In the genomic region with DNA sequence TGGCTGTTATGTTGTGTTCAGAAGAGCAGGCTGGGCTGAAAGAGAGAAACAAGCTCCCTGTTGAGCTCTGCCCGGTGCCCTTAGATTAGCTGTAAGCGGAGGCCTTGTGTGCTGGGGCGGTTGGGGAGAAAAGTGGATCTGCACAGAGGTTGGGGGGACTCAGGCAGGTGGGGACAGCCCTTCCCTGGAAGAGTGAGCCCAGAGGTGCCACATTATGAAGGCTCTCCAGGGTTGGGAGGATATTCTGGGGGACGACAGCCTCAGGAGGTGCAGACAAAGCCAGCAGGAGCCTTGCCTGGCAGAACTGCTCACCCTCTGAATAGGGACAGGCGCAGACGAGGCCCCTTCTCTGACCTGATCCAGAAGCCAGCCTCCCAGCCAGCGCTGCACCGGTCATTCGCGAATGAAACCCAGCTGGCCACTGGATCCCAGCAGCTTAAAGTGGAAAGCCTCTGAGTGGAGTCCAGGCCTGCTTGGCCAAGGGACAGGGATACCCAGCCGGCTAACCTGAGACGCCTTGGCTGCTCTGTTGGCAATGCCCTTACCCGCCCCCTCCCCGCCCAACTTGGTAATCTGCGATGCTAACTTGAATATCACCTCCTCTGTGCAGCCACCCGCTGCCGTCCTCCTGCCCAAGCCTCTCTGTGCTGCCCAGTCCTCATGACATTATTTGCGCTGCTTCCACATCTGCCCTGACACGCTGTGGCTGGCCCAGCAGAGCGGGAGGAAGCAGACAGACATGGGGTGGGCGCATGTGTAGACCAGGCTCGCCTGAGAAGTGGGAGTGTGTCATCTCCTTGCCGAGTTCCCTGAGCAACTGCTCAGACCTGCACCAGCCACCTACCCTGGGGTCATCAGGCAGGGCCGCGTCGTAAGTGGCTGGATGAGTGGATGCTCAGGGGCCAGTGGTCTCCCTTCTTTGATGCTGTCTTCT, we compare ENCODE assay signal across 10 cellular contexts. TPM values are rescaled to one million over a fixed set of nuclear protein-coding genes. Genes with fewer than 3 reads are reported as not detected.
DNase-seq lines count a peak whose midpoint lies in the region; ATAC-seq and TF ChIP-seq lines count a peak whose summit lies in the region.
"Had no signal": no experiment of that assay in that cellular context is flagged by ENCODE, and none has a peak within 500 bp of the region (broad histone marks: within the 10 kb centered on the region; RNA-seq: fewer than 3 reads in every experiment).

No MANE protein-coding gene starts in this region.

- peaks cover 35 to 36% of the 10 kb centered on the region in 2 experiments for H3K4me1 Mint-ChIP-seq in H9
- H3K4me1 Mint-ChIP-seq in stimulated activated naive B cell treated with anti-CD40 and anti-IgM and Interleukin-4, amounts not matched to agents 10 μg/mL and 1 μg/mL and 100 μg/mL, for 72 hours: peaks cover 61 to 87% of the 10 kb centered on the region in 2 donors

- H3K23me2 ChIP-seq in H9 (ENCODE audit: insufficient read length, low read depth, low read length, poor library complexity, severe bottlenecking): peaks cover 6% of the 10 kb centered on the region

- no CpG with 5 or more reads among the region's 26 CpGs for WGBS in H9 (ENCODE audit: extremely low coverage, insufficient read length, low lambda C conversion rate)

- no peak overlapping the region for H3K23ac ChIP-seq in H9 (ENCODE audit: insufficient read length, low read depth, low read length)

- H3K27me3 ChIP-seq in H9 (ENCODE audit: insufficient read depth, low read length) (peaks cover 10% of the 10 kb centered on the region), ascending aorta (no peaks in the 10 kb centered on the region), layer of hippocampus (ENCODE audit: control insufficient read depth, insufficient read depth, low read length) (no peaks in the 10 kb centered on the region)

- H2BK5ac ChIP-seq in H9 (ENCODE audit: insufficient read length, low read length): no peak overlapping the region

- H3K27ac ChIP-seq in H9 (ENCODE audit: insufficient read length, low read depth, low read length) (no peak overlapping the region), ascending aorta (peak overlapping the region; percentile 79 to 82), layer of hippocampus (ENCODE audit: low read depth, low read length) (peak overlapping the region; percentile 99)
- H3K27ac ChIP-seq: HL-60 had no signal

- H3K4me1 ChIP-seq in H9 (ENCODE audit: insufficient read depth, low read length): peaks cover 3% of the 10 kb centered on the region; the same call in 1 of the 2 replicates
- peaks cover 3 to 24% of the 10 kb centered on the region in 2 donors for H3K4me1 ChIP-seq in ascending aorta

- H2AFZ ChIP-seq in H9 (ENCODE audit: low read length): no peak overlapping the region

- H3K79me2 ChIP-seq in H9 (ENCODE audit: insufficient read depth, low read length): no peaks in the 10 kb centered on the region; the same call in 1 of the 2 replicates

- H2BK12ac ChIP-seq in H9 (ENCODE audit: insufficient read length, low read depth, low read length): no peak overlapping the region

- peaks cover 0 to 4% (median 2%) of the 10 kb centered on the region in 3 experiments; a peak in 3 of 7 replicates for H3K36me3 Mint-ChIP-seq in H9 (ENCODE audit: insufficient read depth in 1 of 3, low read depth in 3 of 3)
- H3K36me3 Mint-ChIP-seq in stimulated activated naive B cell treated with anti-CD40 and anti-IgM and Interleukin-4, amounts not matched to agents 10 μg/mL and 1 μg/mL and 100 μg/mL, for 72 hours: peaks cover 15 to 23% of the 10 kb centered on the region in 2 donors

- H3K9me3 Mint-ChIP-seq in H9: peaks cover 2 to 3% of the 10 kb centered on the region in 2 experiments; a peak in 1 of 5 replicates
- H3K9me3 Mint-ChIP-seq in stimulated activated naive B cell treated with anti-CD40 and anti-IgM and Interleukin-4, amounts not matched to agents 10 μg/mL and 1 μg/mL and 100 μg/mL, for 72 hours: no peaks in the 10 kb centered on the region

- no peak overlapping the region for H4K91ac ChIP-seq in H9 (ENCODE audit: insufficient read length, low read depth, low read length)

- H2BK20ac ChIP-seq in H9 (ENCODE audit: low read depth, low read length, poor library complexity, severe bottlenecking): no peak overlapping the region

- no peaks in the 10 kb centered on the region for H4K20me1 ChIP-seq in H9 (ENCODE audit: control insufficient read depth, insufficient read depth, insufficient read length)

- no peak overlapping the region for H3K4ac ChIP-seq in H9 (ENCODE audit: low read depth, low read length)

- no peaks in the 10 kb centered on the region for H3K79me1 ChIP-seq in H9 (ENCODE audit: insufficient read depth, low read depth, low read length, poor library complexity, severe bottlenecking)

- no peak overlapping the region for H2BK120ac ChIP-seq in H9 (ENCODE audit: low read depth, low read length, poor library complexity, severe bottlenecking)

- ATAC-seq in stimulated activated naive B cell treated with anti-CD40 and anti-IgM and Interleukin-4, amounts not matched to agents 10 μg/mL and 1 μg/mL and 100 μg/mL, for 72 hours (replicated peaks): no peak
- no peak for ATAC-seq in HG03039 (IDR thresholded peaks at IDR 0.05; ENCODE audit: unreplicated experiment)
- no peak for ATAC-seq in HG03045 (IDR thresholded peaks at IDR 0.05; ENCODE audit: unreplicated experiment)
- ATAC-seq in GM18873 (IDR thresholded peaks at IDR 0.05; ENCODE audit: low FRiP score, unreplicated experiment): no peak

- TF ChIP-seq CTCF in H9 (conservative IDR thresholded peaks at IDR 0.05) (no peak), ascending aorta (IDR thresholded peaks at IDR 0.05) (no peak)

- no peak overlapping the region for H2BK15ac ChIP-seq in H9 (ENCODE audit: low read depth, low read length)

- intact Hi-C loops in ascending aorta (cut with DNase I): no loop called here

- no peak overlapping the region for H3K9ac ChIP-seq in H9 (ENCODE audit: extremely low read depth, insufficient read length, low read length)

- no peak overlapping the region for H3K4me2 ChIP-seq in H9 (ENCODE audit: insufficient read depth, insufficient read length, low read length)

- no peak overlapping the region for H3K56ac ChIP-seq in H9 (ENCODE audit: insufficient read length, low read depth, low read length)

- H3K14ac ChIP-seq in H9 (ENCODE audit: insufficient read depth, low read length): no peak overlapping the region

- DNase-seq in H9 (peak; percentile 32), ascending aorta (ENCODE audit: low spot score in 2 of 2) (peak in 1 of 2 donors; percentile 33), mucosa of gallbladder (ENCODE audit: low spot score) (no peak)
- DNase-seq in stimulated activated naive B cell treated with anti-CD40 and anti-IgM and Interleukin-4, amounts not matched to agents 10 μg/mL and 1 μg/mL and 100 μg/mL, for 72 hours: no peak
- DNase-seq: activated CD4-positive, alpha-beta T cell treated with anti-CD3 and anti-CD28 coated beads, Interleukin-2, amount 50 U/mL, for 4 hours had no signal

- H4K8ac ChIP-seq in H9 (replicated peaks; ENCODE audit: insufficient read length, low read depth, low read length): no peak overlapping the region

- H3K27ac Mint-ChIP-seq in H9: no peak overlapping the region; a peak in 1 of 7 replicates
- H3K27ac Mint-ChIP-seq in stimulated activated naive B cell treated with anti-CD40 and anti-IgM and Interleukin-4, amounts not matched to agents 10 μg/mL and 1 μg/mL and 100 μg/mL, for 72 hours: peak overlapping the region; percentile 79

- no peak overlapping the region for H3K4me3 ChIP-seq in ascending aorta

- H3K18ac ChIP-seq in H9 (ENCODE audit: insufficient read length, low read depth, low read length): peak overlapping the region; percentile 41

- no peak overlapping the region for H4K5ac ChIP-seq in H9 (ENCODE audit: insufficient read length, low read depth, low read length)

- H2AK5ac ChIP-seq in H9 (ENCODE audit: insufficient read length, low read length): no peak overlapping the region

- no peaks in the 10 kb centered on the region for H3K36me3 ChIP-seq in ascending aorta

- no peaks in the 10 kb centered on the region for H3K9me3 ChIP-seq in H9 (ENCODE audit: control insufficient read depth, low read depth, low read length)
- H3K9me3 ChIP-seq in ascending aorta: no peaks in the 10 kb centered on the region

- H3K4me3 Mint-ChIP-seq in H9: no peak overlapping the region
- H3K4me3 Mint-ChIP-seq in stimulated activated naive B cell treated with anti-CD40 and anti-IgM and Interleukin-4, amounts not matched to agents 10 μg/mL and 1 μg/mL and 100 μg/mL, for 72 hours: no peak overlapping the region

- peaks cover 60% of the 10 kb centered on the region for H3K27me3 Mint-ChIP-seq in H9 (ENCODE audit: low read depth)
- no peaks in the 10 kb centered on the region for H3K27me3 Mint-ChIP-seq in stimulated activated naive B cell treated with anti-CD40 and anti-IgM and Interleukin-4, amounts not matched to agents 10 μg/mL and 1 μg/mL and 100 μg/mL, for 72 hours

- no peak overlapping the region for H3T11ph ChIP-seq in H9 (ENCODE audit: low read length)

RNA-seq across cellular contexts. Expression of a gene that starts 5.6 kb away (rescaled TPM):
- total RNA-seq in H9 (2021): 17.4 and 20.0 TPM in 2 replicates
- 98.7 TPM for total RNA-seq in ascending aorta
- 115 TPM for total RNA-seq in mucosa of gallbladder

RNA-seq across cellular contexts. Expression of a gene that starts 55.1 kb away (rescaled TPM):
- 12.3 and 12.9 TPM in 2 replicates for total RNA-seq in H9 (2021)
- total RNA-seq in ascending aorta: 31.8 TPM
- total RNA-seq in mucosa of gallbladder: 45.8 TPM
